ENCODE assay signal across 16 cellular contexts in genomic region chr2:19774788-19775156, GRCh38.
DNase-seq lines count a peak whose midpoint lies in the region; ATAC-seq and TF ChIP-seq lines count a peak whose summit lies in the region.
"Had no signal": no experiment of that assay in that cellular context is flagged by ENCODE, and none has a peak within 500 bp of the region (broad histone marks: within the 10 kb centered on the region; RNA-seq: fewer than 3 reads in every experiment).

No MANE protein-coding gene starts in this region.

- H3K4me3 Mint-ChIP-seq in natural killer cell treated with Interleukin-12 subunit alpha and Interleukin-12 subunit beta and Interleukin-15 and Interleukin-18, amount 100 ng/mL, for 72 hours: no peak overlapping the region
- H3K4me3 Mint-ChIP-seq: activated CD4-positive, alpha-beta T cell treated with anti-CD3 and anti-CD28 coated beads for 36 hours; activated naive CD8-positive, alpha-beta T cell treated with anti-CD3 and anti-CD28 coated beads for 36 hours had no signal

- H3K27me3 Mint-ChIP-seq in natural killer cell treated with Interleukin-12 subunit alpha and Interleukin-12 subunit beta and Interleukin-15 and Interleukin-18, amount 100 ng/mL, for 72 hours: peaks cover 4 to 13% of the 10 kb centered on the region in 2 donors

- H3K4me3 ChIP-seq in SJCRH30 (no peak overlapping the region), adrenal gland (no peak overlapping the region)
- H3K4me3 ChIP-seq: gastroesophageal sphincter, psoas muscle had no signal

- no peak overlapping the region for H3K27ac Mint-ChIP-seq in activated naive CD4-positive, alpha-beta T cell treated with anti-CD3 and anti-CD28 coated beads, Interleukin-2, amount 50 U/mL, for 72 hours
- no peak overlapping the region for H3K27ac Mint-ChIP-seq in natural killer cell treated with Interleukin-12 subunit alpha and Interleukin-12 subunit beta and Interleukin-15 and Interleukin-18, amount 100 ng/mL, for 72 hours
- H3K27ac Mint-ChIP-seq: activated CD4-positive, alpha-beta T cell treated with anti-CD3 and anti-CD28 coated beads for 36 hours; activated naive CD8-positive, alpha-beta T cell treated with anti-CD3 and anti-CD28 coated beads for 36 hours had no signal

- intact Hi-C loops in adrenal gland (cut with DNase I): no loop called here

- TF ChIP-seq CTCF in adrenal gland (IDR thresholded peaks at IDR 0.05): no peak

- ATAC-seq in HG03175 (IDR thresholded peaks at IDR 0.05; ENCODE audit: unreplicated experiment): no peak
- ATAC-seq in activated naive CD4-positive, alpha-beta T cell treated with anti-CD3 and anti-CD28 coated beads, Interleukin-2, amount 50 U/mL, for 72 hours: no peak
- ATAC-seq in natural killer cell treated with Interleukin-12 subunit alpha and Interleukin-12 subunit beta and Interleukin-15 and Interleukin-18, amount 100 ng/mL, for 72 hours: no peak
- ATAC-seq: activated CD4-positive, alpha-beta T cell treated with anti-CD3 and anti-CD28 coated beads for 36 hours; gastroesophageal sphincter; psoas muscle had no signal

- 84 to 89% (median 86%) methylated on average over 3 of the region's 3 CpGs for WGBS in adrenal gland, 4 donors

- H3K27me3 ChIP-seq in SJCRH30: no peaks in the 10 kb centered on the region
- no peaks in the 10 kb centered on the region for H3K27me3 ChIP-seq in adrenal gland
- H3K27me3 ChIP-seq: gastroesophageal sphincter had no signal

- DNase-seq in COR-L47 (lab: John Stamatoyannopoulos, UW) (peak; percentile 21), NCI-H128 (lab: John Stamatoyannopoulos, UW; ENCODE audit: unreplicated experiment) (peak; percentile 0), SJCRH30 (peak; percentile 77 to 85), iris pigment epithelial cell (ENCODE audit: low read depth) (peak; percentile 38), adrenal gland (no peak)
- no peak for DNase-seq in activated naive CD4-positive, alpha-beta T cell treated with anti-CD3 and anti-CD28 coated beads, Interleukin-2, amount 50 U/mL, for 72 hours (ENCODE audit: low spot score in 2 of 2)
- no peak for DNase-seq in natural killer cell treated with Interleukin-12 subunit alpha and Interleukin-12 subunit beta and Interleukin-15 and Interleukin-18, amount 100 ng/mL, for 72 hours (ENCODE audit: low spot score)
- DNase-seq: activated CD4-positive, alpha-beta T cell treated with anti-CD3 and anti-CD28 coated beads for 36 hours; activated naive CD8-positive, alpha-beta T cell treated with anti-CD3 and anti-CD28 coated beads for 36 hours; activated T-cell treated with anti-CD3 and anti-CD28 coated beads for 4 hours; cerebellar nuclear complex; NCI-H510A treated with DMSO at 0.1 percent for 48 hours; psoas muscle; substantia nigra had no signal

- H3K36me3 Mint-ChIP-seq in activated naive CD4-positive, alpha-beta T cell treated with anti-CD3 and anti-CD28 coated beads, Interleukin-2, amount 50 U/mL, for 72 hours: no peaks in the 10 kb centered on the region
- H3K36me3 Mint-ChIP-seq in natural killer cell treated with Interleukin-12 subunit alpha and Interleukin-12 subunit beta and Interleukin-15 and Interleukin-18, amount 100 ng/mL, for 72 hours: no peaks in the 10 kb centered on the region
- H3K36me3 Mint-ChIP-seq: activated naive CD8-positive, alpha-beta T cell treated with anti-CD3 and anti-CD28 coated beads for 36 hours had no signal

- H3K36me3 ChIP-seq in SJCRH30: no peaks in the 10 kb centered on the region
- no peaks in the 10 kb centered on the region for H3K36me3 ChIP-seq in adrenal gland (replicated peaks in 1 of 2)
- H3K36me3 ChIP-seq: gastroesophageal sphincter had no signal

- TF ChIP-seq POLR2A in adrenal gland (IDR thresholded peaks at IDR 0.05): no peak

- H3K9me3 ChIP-seq in SJCRH30 (replicated peaks): 0 out of 2 replicates have a peak, but pooled peaks cover under 1% of the 10 kb centered on the region
- H3K9me3 ChIP-seq in adrenal gland (replicated peaks in 1 of 3): no peaks in the 10 kb centered on the region
- H3K9me3 ChIP-seq: gastroesophageal sphincter, psoas muscle had no signal

- H3K9me3 Mint-ChIP-seq in activated naive CD4-positive, alpha-beta T cell treated with anti-CD3 and anti-CD28 coated beads, Interleukin-2, amount 50 U/mL, for 72 hours: no peaks in the 10 kb centered on the region
- no peaks in the 10 kb centered on the region for H3K9me3 Mint-ChIP-seq in natural killer cell treated with Interleukin-12 subunit alpha and Interleukin-12 subunit beta and Interleukin-15 and Interleukin-18, amount 100 ng/mL, for 72 hours
- H3K9me3 Mint-ChIP-seq: activated naive CD8-positive, alpha-beta T cell treated with anti-CD3 and anti-CD28 coated beads for 36 hours had no signal

- peaks cover 32% of the 10 kb centered on the region for H3K4me1 ChIP-seq in SJCRH30
- H3K4me1 ChIP-seq in adrenal gland (replicated peaks in 1 of 2): no peaks in the 10 kb centered on the region
- H3K4me1 ChIP-seq: gastroesophageal sphincter, psoas muscle had no signal

- no peaks in the 10 kb centered on the region for H3K4me1 Mint-ChIP-seq in natural killer cell treated with Interleukin-12 subunit alpha and Interleukin-12 subunit beta and Interleukin-15 and Interleukin-18, amount 100 ng/mL, for 72 hours (ENCODE audit: low read depth in 2 of 2)
- H3K4me1 Mint-ChIP-seq: activated CD4-positive, alpha-beta T cell treated with anti-CD3 and anti-CD28 coated beads for 36 hours; activated naive CD8-positive, alpha-beta T cell treated with anti-CD3 and anti-CD28 coated beads for 36 hours had no signal

- H3K27ac ChIP-seq in SJCRH30 (peak overlapping the region; percentile 62), adrenal gland (no peak overlapping the region)
- H3K27ac ChIP-seq: gastroesophageal sphincter, psoas muscle had no signal

Comparison
In these comparisons a context has a peak if more than half of its experiments do, and no peak if none do; other contexts are left out.
1. DNase-seq: peak in COR-L47 (single experiment), NCI-H128 (single experiment), SJCRH30 (2 of 2) and iris pigment epithelial cell (single experiment); none in adrenal gland (0 of 7), activated naive CD4-positive, alpha-beta T cell treated with anti-CD3 and anti-CD28 coated beads, Interleukin-2, amount 50 U/mL, for 72 hours (0 of 2) and natural killer cell treated with Interleukin-12 subunit alpha and Interleukin-12 subunit beta and Interleukin-15 and Interleukin-18, amount 100 ng/mL, for 72 hours (single experiment).